9 cellular contexts compared by ENCODE assay signal in the genomic region with DNA sequence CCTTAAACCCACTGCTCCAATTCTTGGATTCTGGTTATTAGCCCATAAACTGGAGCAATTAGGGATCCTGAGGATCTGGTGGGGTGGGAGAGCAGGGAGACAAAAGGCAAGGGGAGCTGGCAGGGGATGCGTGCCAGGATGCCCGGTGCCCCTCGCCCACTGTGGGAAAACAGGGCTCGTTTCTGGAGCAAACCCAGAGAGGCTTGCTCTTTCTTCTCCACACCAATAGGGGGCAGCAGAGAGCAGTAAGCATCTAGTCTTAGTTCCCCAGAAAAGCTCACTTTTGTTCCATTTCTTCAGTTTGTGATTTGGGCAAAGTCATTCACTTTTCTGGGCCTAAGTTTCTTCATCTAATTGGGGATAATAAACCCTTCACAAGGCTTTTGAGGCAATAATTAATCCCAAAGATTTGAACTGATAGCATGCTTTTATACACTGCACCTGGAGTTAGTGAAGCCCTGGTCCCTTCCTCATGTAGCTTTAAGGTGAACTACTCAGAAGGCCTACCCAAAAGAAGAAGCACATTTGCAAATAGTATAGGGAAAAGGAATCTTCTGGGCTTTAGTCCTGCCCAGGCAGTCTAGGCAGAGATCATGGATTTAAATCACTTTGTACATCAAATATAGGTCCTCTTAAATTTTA.
DNase-seq lines count a peak whose midpoint lies in the region; ATAC-seq and TF ChIP-seq lines count a peak whose summit lies in the region.
"Had no signal": no experiment of that assay in that cellular context is flagged by ENCODE, and none has a peak within 500 bp of the region (broad histone marks: within the 10 kb centered on the region; RNA-seq: fewer than 3 reads in every experiment).

No MANE protein-coding gene starts in this region.

- no peaks in the 10 kb centered on the region for H3K9me3 Mint-ChIP-seq in activated T-cell treated with anti-CD3 and anti-CD28 coated beads, Interleukin-2, amount 50 U/mL, for 24 hours
- no peaks in the 10 kb centered on the region for H3K9me3 Mint-ChIP-seq in glutamatergic neuron (ENCODE audit: unreplicated experiment)
- H3K9me3 Mint-ChIP-seq: T-helper 1 cell treated with Interleukin-12 subunit alpha and Interleukin-12 subunit beta and Interleukin-4 antibody, amounts not matched to agents 30 μg/mL and 1 μg/mL, for 36 hours had no signal

- peak; percentile 96 for TF ChIP-seq CTCF in glutamatergic neuron (IDR thresholded peaks at IDR 0.05; ENCODE audit: partially characterized antibody, unreplicated experiment)

- ATAC-seq in GM21576 (IDR thresholded peaks at IDR 0.05; ENCODE audit: unreplicated experiment) (peak; percentile 64), GM19463 (IDR thresholded peaks at IDR 0.05; ENCODE audit: unreplicated experiment) (no peak), HG03135 (IDR thresholded peaks at IDR 0.05; ENCODE audit: unreplicated experiment) (no peak)

- peaks cover 3% of the 10 kb centered on the region for H3K27me3 Mint-ChIP-seq in activated T-cell treated with anti-CD3 and anti-CD28 coated beads, Interleukin-2, amount 50 U/mL, for 24 hours
- peaks cover 3% of the 10 kb centered on the region for H3K27me3 Mint-ChIP-seq in glutamatergic neuron (ENCODE audit: unreplicated experiment)

- H3K4me3 Mint-ChIP-seq in activated T-cell treated with anti-CD3 and anti-CD28 coated beads, Interleukin-2, amount 50 U/mL, for 24 hours, result no peak overlapping the region
- H3K4me3 Mint-ChIP-seq in glutamatergic neuron (ENCODE audit: unreplicated experiment), result no peak overlapping the region
- H3K4me3 Mint-ChIP-seq: T-helper 1 cell treated with Interleukin-12 subunit alpha and Interleukin-12 subunit beta and Interleukin-4 antibody, amounts not matched to agents 30 μg/mL and 1 μg/mL, for 36 hours had no signal

- H3K36me3 Mint-ChIP-seq in activated T-cell treated with anti-CD3 and anti-CD28 coated beads, Interleukin-2, amount 50 U/mL, for 24 hours (ENCODE audit: low read depth), result no peaks in the 10 kb centered on the region
- no peaks in the 10 kb centered on the region for H3K36me3 Mint-ChIP-seq in glutamatergic neuron (ENCODE audit: unreplicated experiment)

- DNase-seq in COR-L47 (lab: John Stamatoyannopoulos, UW), result peak; percentile 38
- peak; percentile 46 for DNase-seq in NCI-H2227 (lab: John Stamatoyannopoulos, UW; ENCODE audit: unreplicated experiment)
- peak; percentile 32 for DNase-seq in activated T-cell treated with anti-CD3 and anti-CD28 coated beads, Interleukin-2, amount 50 U/mL, for 24 hours
- peak; percentile 30 for DNase-seq in glutamatergic neuron
- DNase-seq in putamen (ENCODE audit: low spot score), result peak; percentile 60

- H3K27ac Mint-ChIP-seq in activated T-cell treated with anti-CD3 and anti-CD28 coated beads, Interleukin-2, amount 50 U/mL, for 24 hours, result no peak overlapping the region
- H3K27ac Mint-ChIP-seq in glutamatergic neuron (ENCODE audit: unreplicated experiment), result no peak overlapping the region
- H3K27ac Mint-ChIP-seq: T-helper 1 cell treated with Interleukin-12 subunit alpha and Interleukin-12 subunit beta and Interleukin-4 antibody, amounts not matched to agents 30 μg/mL and 1 μg/mL, for 36 hours had no signal

- peaks cover 5% of the 10 kb centered on the region for H3K4me1 Mint-ChIP-seq in activated T-cell treated with anti-CD3 and anti-CD28 coated beads, Interleukin-2, amount 50 U/mL, for 24 hours (ENCODE audit: low read depth)
- no peaks in the 10 kb centered on the region for H3K4me1 Mint-ChIP-seq in glutamatergic neuron (ENCODE audit: low read depth, unreplicated experiment)
